In the genomic region with DNA sequence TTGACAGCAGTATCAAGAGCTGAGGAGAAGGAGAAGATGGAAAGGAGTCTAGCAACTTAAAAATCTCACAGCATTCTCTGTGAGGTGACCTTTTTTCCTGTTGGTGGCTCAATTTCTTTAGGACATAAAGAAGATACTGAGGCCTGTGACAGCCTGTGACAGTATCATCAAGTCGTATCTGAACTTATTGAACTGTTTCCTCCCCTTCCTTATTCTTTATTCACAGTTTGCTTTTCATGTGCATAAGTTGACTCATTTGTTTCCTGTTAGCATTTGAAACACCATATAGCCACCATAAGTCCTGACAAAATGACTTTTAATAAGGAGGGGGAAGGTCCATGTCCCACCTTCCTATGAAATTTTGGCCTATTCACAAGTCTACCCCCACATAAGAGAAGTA, we compare ENCODE assay signal across 11 cellular contexts.
"Had no signal": no experiment of that assay in that cellular context is flagged by ENCODE, and none has a peak within 500 bp of the region (broad histone marks: within the 10 kb centered on the region; RNA-seq: fewer than 3 reads in every experiment).

No MANE protein-coding gene starts in this region.

- DNase-seq: activated CD4-positive, alpha-beta T cell treated with anti-CD3 and anti-CD28 coated beads for 1 hour; central memory CD4-positive, alpha-beta T cell; effector memory CD4-positive, alpha-beta T cell; erythroblast; kidney glomerular epithelial cell; Right ventricle myocardium superior; SK-N-SH; stimulated activated CD4-positive, alpha-beta T cell treated with anti-CD3 and anti-CD28 coated beads, Interleukin-2, amount 100 ng/mL, for 48 hours; stimulated activated naive CD8-positive, alpha-beta T cell treated with anti-CD3 and anti-CD28 coated beads, Interleukin-15, Interleukin-2, amounts not matched to agents 100 U/mL and 50 U/mL, for 24 hours; testis had no signal

- ATAC-seq: pancreas; stimulated activated naive CD8-positive, alpha-beta T cell treated with anti-CD3 and anti-CD28 coated beads, Interleukin-15, Interleukin-2, amounts not matched to agents 100 U/mL and 50 U/mL, for 24 hours had no signal
